25 cellular contexts compared by ENCODE assay signal in the genomic region with DNA sequence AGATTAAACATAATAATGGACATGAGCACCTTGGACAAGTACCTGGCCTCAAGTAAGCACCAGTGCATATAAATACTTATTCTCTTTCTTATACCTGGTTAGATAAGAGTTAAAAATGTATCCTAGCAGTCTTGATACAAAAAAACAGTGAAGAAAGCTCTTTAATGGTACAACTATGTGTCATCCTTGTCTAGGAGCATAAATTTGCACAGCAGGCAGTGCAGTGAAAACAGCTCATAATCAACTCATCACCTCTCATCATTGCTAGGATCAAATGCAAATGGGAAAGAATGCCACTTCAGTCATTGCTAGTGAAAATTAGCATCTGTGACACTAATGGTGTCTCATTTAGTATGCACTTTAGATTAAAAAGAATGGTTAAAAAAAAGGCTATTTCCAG. TPM values are rescaled to one million over a fixed set of nuclear protein-coding genes. Genes with fewer than 3 reads are reported as not detected.
DNase-seq lines count a peak whose midpoint lies in the region; ATAC-seq and TF ChIP-seq lines count a peak whose summit lies in the region.
"Had no signal": no experiment of that assay in that cellular context is flagged by ENCODE, and none has a peak within 500 bp of the region (broad histone marks: within the 10 kb centered on the region; RNA-seq: fewer than 3 reads in every experiment).

No MANE protein-coding gene starts in this region.

- no peaks in the 10 kb centered on the region for H3K27me3 Mint-ChIP-seq in T-helper 2 cell treated with Interferon-gamma antibody and Interleukin-4, amounts not matched to agents 5 μg/mL and 100 μg/mL, for 36 hours (ENCODE audit: low read depth)
- no peaks in the 10 kb centered on the region for H3K27me3 Mint-ChIP-seq in CD4-positive, CD25-positive, alpha-beta regulatory T cell
- H3K27me3 Mint-ChIP-seq in activated B cell treated with CpG ODN at 0.5 μM for 24 hours, result no peaks in the 10 kb centered on the region

- no peaks in the 10 kb centered on the region for H3K27me3 ChIP-seq in CD4-positive, CD25-positive, alpha-beta regulatory T cell (ENCODE audit: control insufficient read depth, insufficient read depth, low read length)
- H3K27me3 ChIP-seq: right atrium auricular region, tibial artery had no signal

- peaks cover 43% of the 10 kb centered on the region for H3K9me3 Mint-ChIP-seq in T-helper 2 cell treated with Interferon-gamma antibody and Interleukin-4, amounts not matched to agents 5 μg/mL and 100 μg/mL, for 36 hours
- H3K9me3 Mint-ChIP-seq in CD4-positive, CD25-positive, alpha-beta regulatory T cell, result peaks cover 0 to 7% (median 3%) of the 10 kb centered on the region in 7 donors
- peaks cover 8% of the 10 kb centered on the region for H3K9me3 Mint-ChIP-seq in activated B cell treated with CpG ODN at 0.5 μM for 24 hours

- no peak for DNase-seq in T-helper 2 cell treated with Interferon-gamma antibody and Interleukin-4, amounts not matched to agents 5 μg/mL and 100 μg/mL, for 36 hours (ENCODE audit: low spot score)
- DNase-seq in T-helper 2 cell, result no peak
- DNase-seq in CD4-positive, CD25-positive, alpha-beta regulatory T cell, result no peak
- no peak for DNase-seq in activated B cell treated with CpG ODN at 0.5 μM for 24 hours
- DNase-seq in choroid plexus epithelial cell (ENCODE audit: low read depth), result peak; percentile 45
- DNase-seq in NCI-H2081 (lab: John Stamatoyannopoulos, UW), result no peak
- no peak for DNase-seq in NCI-H2227 (lab: John Stamatoyannopoulos, UW; ENCODE audit: unreplicated experiment)
- DNase-seq: 8988T; CD8-positive, alpha-beta memory T cell; central memory CD4-positive, alpha-beta T cell; dermis blood vessel endothelial cell; GOT3; IMR-90; NCI-H1105 treated with DMSO at 0.1 percent for 48 hours; NCI-H2081 treated with DMSO at 0.1 percent for 48 hours; NCI-H446; nephron progenitor cell; stimulated activated CD4-positive, alpha-beta T cell treated with anti-CD3 and anti-CD28 coated beads, Interleukin-4, amount 100 ng/mL, for 1 hour; stimulated activated naive CD4-positive, alpha-beta T cell; tibial artery had no signal

- no peak for TF ChIP-seq CTCF in activated B cell treated with CpG ODN at 0.5 μM for 24 hours (IDR thresholded peaks at IDR 0.05)
- TF ChIP-seq CTCF in choroid plexus epithelial cell (conservative IDR thresholded peaks at IDR 0.05; ENCODE audit: low read depth, low read length), result no peak

- CTCF ChIA-PET in activated B cell treated with CpG ODN at 0.5 μM for 24 hours (lab: Charles Lee), result no interaction called here

- H3K4me3 ChIP-seq in CD4-positive, CD25-positive, alpha-beta regulatory T cell (ENCODE audit: low read depth, low read length), result peak overlapping the region; percentile 52
- H3K4me3 ChIP-seq in choroid plexus epithelial cell (ENCODE audit: low read depth, low read length), result no peak overlapping the region
- H3K4me3 ChIP-seq: right atrium auricular region, SK-N-MC, tibial artery had no signal

- peaks cover 86% of the 10 kb centered on the region for H3K36me3 Mint-ChIP-seq in T-helper 2 cell treated with Interferon-gamma antibody and Interleukin-4, amounts not matched to agents 5 μg/mL and 100 μg/mL, for 36 hours (ENCODE audit: low read depth)
- H3K36me3 Mint-ChIP-seq in CD4-positive, CD25-positive, alpha-beta regulatory T cell, result peaks cover 21% of the 10 kb centered on the region
- H3K36me3 Mint-ChIP-seq in activated B cell treated with CpG ODN at 0.5 μM for 24 hours (ENCODE audit: low read depth), result peaks cover 47% of the 10 kb centered on the region

- H3K9me3 ChIP-seq in CD4-positive, CD25-positive, alpha-beta regulatory T cell (ENCODE audit: control insufficient read depth in 2 of 2, low read length in 2 of 2), result no peaks in the 10 kb centered on the region
- H3K9me3 ChIP-seq: right atrium auricular region, tibial artery had no signal

- peak overlapping the region; percentile 21 for H3K27ac ChIP-seq in CD4-positive, CD25-positive, alpha-beta regulatory T cell (ENCODE audit: insufficient read depth, low read length, poor library complexity, severe bottlenecking)
- H3K27ac ChIP-seq: parathyroid adenoma, right atrium auricular region, SK-N-MC, tibial artery had no signal

- H3K4me3 Mint-ChIP-seq in T-helper 2 cell treated with Interferon-gamma antibody and Interleukin-4, amounts not matched to agents 5 μg/mL and 100 μg/mL, for 36 hours, result peak overlapping the region; percentile 55
- peak overlapping the region; percentile 15 to 92 (median 28) for H3K4me3 Mint-ChIP-seq in CD4-positive, CD25-positive, alpha-beta regulatory T cell
- H3K4me3 Mint-ChIP-seq in activated B cell treated with CpG ODN at 0.5 μM for 24 hours, result no peak overlapping the region
- H3K4me3 Mint-ChIP-seq: nephron progenitor cell had no signal

- POLR2A ChIA-PET in activated B cell treated with CpG ODN at 0.5 μM for 24 hours (lab: Charles Lee), result interaction anchor here (0.9 kb wide), 1 partner anchor 149 kb away, joined by 5 read pairs; no protein-coding TSS in a partner anchor

- peaks cover 47% of the 10 kb centered on the region for H3K4me1 ChIP-seq in CD4-positive, CD25-positive, alpha-beta regulatory T cell (ENCODE audit: control insufficient read depth, insufficient read depth, low read length, poor library complexity, severe bottlenecking)
- H3K4me1 ChIP-seq: parathyroid adenoma, right atrium auricular region, tibial artery had no signal

- no peak for ATAC-seq in CD4-positive, CD25-positive, alpha-beta regulatory T cell (ENCODE audit: low read depth in 2 of 2)
- no peak for ATAC-seq in activated B cell treated with CpG ODN at 0.5 μM for 24 hours (ENCODE audit: low read depth)
- ATAC-seq in GM21390 (IDR thresholded peaks at IDR 0.05; ENCODE audit: unreplicated experiment), result no peak

- intact Hi-C loops in activated B cell treated with CpG ODN at 0.5 μM for 24 hours (cut with micrococcal nuclease), result no loop called here

- H3K36me3 ChIP-seq in CD4-positive, CD25-positive, alpha-beta regulatory T cell (ENCODE audit: control insufficient read depth, insufficient read depth, low read length), result peaks cover 11% of the 10 kb centered on the region
- H3K36me3 ChIP-seq: right atrium auricular region, tibial artery had no signal

- peaks cover 69% of the 10 kb centered on the region for H3K4me1 Mint-ChIP-seq in T-helper 2 cell treated with Interferon-gamma antibody and Interleukin-4, amounts not matched to agents 5 μg/mL and 100 μg/mL, for 36 hours (ENCODE audit: low read depth)
- peaks cover 51 to 93% (median 72%) of the 10 kb centered on the region in 4 donors for H3K4me1 Mint-ChIP-seq in CD4-positive, CD25-positive, alpha-beta regulatory T cell
- peaks cover 90% of the 10 kb centered on the region for H3K4me1 Mint-ChIP-seq in activated B cell treated with CpG ODN at 0.5 μM for 24 hours
- H3K4me1 Mint-ChIP-seq: nephron progenitor cell had no signal

- H3K27ac Mint-ChIP-seq in T-helper 2 cell treated with Interferon-gamma antibody and Interleukin-4, amounts not matched to agents 5 μg/mL and 100 μg/mL, for 36 hours, result no peak overlapping the region
- H3K27ac Mint-ChIP-seq in CD4-positive, CD25-positive, alpha-beta regulatory T cell, result peak overlapping the region in 2 of 3 donors; percentile 13 to 68
- H3K27ac Mint-ChIP-seq in activated B cell treated with CpG ODN at 0.5 μM for 24 hours, result peak overlapping the region; percentile 78

RNA-seq across cellular contexts. Expression of gene SAMSN1, which starts 7.6 kb away (rescaled TPM):
- total RNA-seq in CD4-positive, CD25-positive, alpha-beta regulatory T cell, result 112 TPM
- 10 to 100 TPM; 44.8 to 51.6 (median 50.5) TPM for polyA plus RNA-seq in CD4-positive, CD25-positive, alpha-beta regulatory T cell
- 48.7 and 49.7 TPM in 2 replicates for total RNA-seq in activated B cell treated with CpG ODN at 0.5 μM for 24 hours
- total RNA-seq: dermis blood vessel endothelial cell, IMR-90 had no signal
- polyA plus RNA-seq: IMR-90, keratinocyte had no signal
